ENCODE assay signal across 8 cellular contexts in the genomic region with DNA sequence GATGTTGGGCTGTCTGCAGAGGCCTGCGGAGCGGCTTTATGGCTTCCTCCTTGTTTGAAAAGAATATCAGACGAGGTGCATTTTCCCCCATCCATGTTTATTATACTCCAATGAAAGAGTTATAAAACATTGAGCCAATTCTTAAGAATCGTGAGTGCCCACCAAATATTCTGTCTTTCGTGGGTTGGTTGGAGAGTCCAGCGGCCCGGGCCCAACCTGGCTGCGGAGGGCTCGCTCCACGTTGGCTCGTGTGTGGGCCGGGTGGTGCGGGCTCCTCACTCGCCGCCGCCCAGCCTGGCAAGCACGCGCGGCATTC. TPM values are rescaled to one million over a fixed set of nuclear protein-coding genes. Genes with fewer than 3 reads are reported as not detected.
A peak's percentile ranks its signal among the peaks of the same experiment; 100 is the strongest.
DNase-seq lines count a peak whose midpoint lies in the region; ATAC-seq, FAIRE-seq and TF ChIP-seq lines count a peak whose summit lies in the region.

No MANE protein-coding gene starts in this region.

- H3K27ac ChIP-seq in suprapubic skin: peak overlapping the region; percentile 81

- no peak for FAIRE-seq in RCC 7860 (lab: Jason Lieb, UNC)

- no peaks in the 10 kb centered on the region for H3K36me3 ChIP-seq in suprapubic skin

- H3K4me3 ChIP-seq in astrocyte of the cerebellum (ENCODE audit: low read depth, low read length) (peak overlapping the region; percentile 54), suprapubic skin (peak overlapping the region; percentile 70)

- H3K4me1 Mint-ChIP-seq in T-helper 1 cell treated with Interleukin-12 subunit alpha and Interleukin-12 subunit beta and Interleukin-4 antibody, amounts not matched to agents 30 μg/mL and 1 μg/mL, for 36 hours (ENCODE audit: low read depth): peaks cover 27% of the 10 kb centered on the region

- H3K27ac Mint-ChIP-seq in T-helper 1 cell treated with Interleukin-12 subunit alpha and Interleukin-12 subunit beta and Interleukin-4 antibody, amounts not matched to agents 30 μg/mL and 1 μg/mL, for 36 hours: no peak overlapping the region

- no peak for ATAC-seq in left lobe of liver
- ATAC-seq in HG03159 (IDR thresholded peaks at IDR 0.05; ENCODE audit: unreplicated experiment): no peak
- ATAC-seq in HG02938 (IDR thresholded peaks at IDR 0.05; ENCODE audit: unreplicated experiment): no peak

- DNase-seq in T-helper 1 cell (no peak), astrocyte of the cerebellum (ENCODE audit: low read depth) (no peak), left lobe of liver (ENCODE audit: low spot score) (peak; percentile 43), suprapubic skin (ENCODE audit: low spot score in 2 of 2) (no peak), RCC 7860 (ENCODE audit: low spot score) (no peak)

- peaks cover 21% of the 10 kb centered on the region for H3K27me3 Mint-ChIP-seq in T-helper 1 cell treated with Interleukin-12 subunit alpha and Interleukin-12 subunit beta and Interleukin-4 antibody, amounts not matched to agents 30 μg/mL and 1 μg/mL, for 36 hours (ENCODE audit: low read depth)

- H3K4me1 ChIP-seq in suprapubic skin: peaks cover 62% of the 10 kb centered on the region

- H3K4me3 Mint-ChIP-seq in T-helper 1 cell treated with Interleukin-12 subunit alpha and Interleukin-12 subunit beta and Interleukin-4 antibody, amounts not matched to agents 30 μg/mL and 1 μg/mL, for 36 hours: peak overlapping the region; percentile 42

- no peak for TF ChIP-seq POLR2A in suprapubic skin (IDR thresholded peaks at IDR 0.05)

- in situ Hi-C loops in astrocyte of the cerebellum (cut with HindIII; ENCODE audit: low sequenced_read_pairs): loop anchor here (25.0 kb wide), 2 partner anchors 132 to 943 kb away; no protein-coding TSS in a partner anchor

- no peaks in the 10 kb centered on the region for H3K9me3 ChIP-seq in suprapubic skin

- WGBS in suprapubic skin: 60% methylated on average over 19 of the region's 19 CpGs

- TF ChIP-seq EP300 in suprapubic skin (IDR thresholded peaks at IDR 0.05): no peak

- no peaks in the 10 kb centered on the region for H3K9me3 Mint-ChIP-seq in T-helper 1 cell treated with Interleukin-12 subunit alpha and Interleukin-12 subunit beta and Interleukin-4 antibody, amounts not matched to agents 30 μg/mL and 1 μg/mL, for 36 hours

- no peaks in the 10 kb centered on the region for H3K27me3 ChIP-seq in suprapubic skin

- TF ChIP-seq CTCF in astrocyte of the cerebellum (IDR thresholded peaks at IDR 0.05; ENCODE audit: low read depth, low read length, missing control alignments) (no peak), suprapubic skin (IDR thresholded peaks at IDR 0.05) (no peak)

- H3K36me3 Mint-ChIP-seq in T-helper 1 cell treated with Interleukin-12 subunit alpha and Interleukin-12 subunit beta and Interleukin-4 antibody, amounts not matched to agents 30 μg/mL and 1 μg/mL, for 36 hours (ENCODE audit: low read depth): no peaks in the 10 kb centered on the region

RNA-seq across cellular contexts. Expression of a gene that starts 0.7 kb away (rescaled TPM):
- total RNA-seq in left lobe of liver (21.8 TPM), suprapubic skin (10 to 100 TPM; 55.7 to 75.0 (median 67.3) TPM)
